Comparison of ENCODE assay signal across 16 cellular contexts in genomic region chr5:9437741-9438240, GRCh38.
DNase-seq lines count a peak whose midpoint lies in the region; ATAC-seq and TF ChIP-seq lines count a peak whose summit lies in the region.
"Had no signal": no experiment of that assay in that cellular context is flagged by ENCODE, and none has a peak within 500 bp of the region (broad histone marks: within the 10 kb centered on the region; RNA-seq: fewer than 3 reads in every experiment).

No MANE protein-coding gene starts in this region.

- H3F3A ChIP-seq in GM23248 (ENCODE audit: insufficient read depth) (peaks cover 37% of the 10 kb centered on the region), SK-N-SH (replicated peaks; ENCODE audit: insufficient read depth) (peaks cover 20% of the 10 kb centered on the region)

- H3K36me3 ChIP-seq in GM23248 (ENCODE audit: low read depth) = no peaks in the 10 kb centered on the region
- no peaks in the 10 kb centered on the region for H3K36me3 ChIP-seq in SK-N-SH (replicated peaks in 1 of 2; ENCODE audit: control insufficient read depth in 1 of 2, insufficient read depth in 2 of 2, low read length in 1 of 2)
- H3K36me3 ChIP-seq: right lobe of liver, tibial artery had no signal

- TF ChIP-seq EP300 in SK-N-SH (IDR thresholded peaks at IDR 0.05; ENCODE audit: borderline replicate concordance in 1 of 2, low read depth in 1 of 2, low read length in 1 of 2) = peak in 1 of 2 experiments; percentile 40; a peak in 1 of 4 replicates

- H3K27ac ChIP-seq in GM23248 = peak overlapping the region; percentile 66
- H3K27ac ChIP-seq in SK-N-SH (ENCODE audit: low read depth in 2 of 2, low read length in 1 of 2) = peak overlapping the region in 1 of 2 experiments; percentile 80; a peak in 2 of 4 replicates
- H3K27ac ChIP-seq: HL-60, right lobe of liver, tibial artery had no signal

- H3K9me3 ChIP-seq in GM23248 (ENCODE audit: low read depth) (no peaks in the 10 kb centered on the region), SK-N-SH (no peaks in the 10 kb centered on the region)
- H3K9me3 ChIP-seq: mucosa of descending colon, right lobe of liver, tibial artery had no signal

- H3K4me3 ChIP-seq in GM23248 = no peak overlapping the region
- no peak overlapping the region for H3K4me3 ChIP-seq in SK-N-SH (ENCODE audit: low read depth in 2 of 2, low read length in 1 of 2)
- no peak overlapping the region for H3K4me3 ChIP-seq in foreskin fibroblast (ENCODE audit: low read depth in 1 of 2, low read length in 2 of 2)
- H3K4me3 ChIP-seq: mucosa of descending colon, right lobe of liver, tibial artery had no signal

- TF ChIP-seq RAD21 in SK-N-SH (IDR thresholded peaks at IDR 0.05; ENCODE audit: low read length) = no peak

- H3K79me2 ChIP-seq in GM23248 (ENCODE audit: insufficient read depth) (no peaks in the 10 kb centered on the region), SK-N-SH (ENCODE audit: insufficient read depth) (no peaks in the 10 kb centered on the region)

- in situ Hi-C loops in GM23248 (cut with MboI) = no loop called here

- POLR2A ChIA-PET in SK-N-SH (lab: Yijun Ruan, JAX) = no interaction called here

- peak overlapping the region; percentile 39 for H3K9ac ChIP-seq in GM23248
- H3K9ac ChIP-seq in SK-N-SH = no peak overlapping the region

- peak overlapping the region; percentile 69 for H2AFZ ChIP-seq in GM23248
- peak overlapping the region; percentile 48; the same call in 1 of the 2 replicates for H2AFZ ChIP-seq in SK-N-SH (ENCODE audit: low read depth)

- 12% methylated on average over 5 of the region's 5 CpGs for WGBS in GM23248 (ENCODE audit: low coverage in 1 of 2, low lambda C conversion rate in 2 of 2, missing lambda C conversion rate in 2 of 2), 2 experiments
- 22% methylated on average over 5 of the region's 5 CpGs for WGBS in SK-N-SH (ENCODE audit: low lambda C conversion rate)

- H3K4me1 ChIP-seq in GM23248 (ENCODE audit: insufficient read depth) = peaks cover 44% of the 10 kb centered on the region
- peaks cover 13 to 21% of the 10 kb centered on the region in 2 experiments for H3K4me1 ChIP-seq in SK-N-SH (ENCODE audit: control insufficient read depth in 1 of 2, insufficient read depth in 2 of 2, low read depth in 1 of 2, low read length in 1 of 2)
- H3K4me1 ChIP-seq: right lobe of liver, tibial artery had no signal

- no peaks in the 10 kb centered on the region for H3K27me3 ChIP-seq in GM23248 (replicated peaks; ENCODE audit: insufficient read depth)
- H3K27me3 ChIP-seq in SK-N-SH (ENCODE audit: insufficient read depth) = no peaks in the 10 kb centered on the region
- H3K27me3 ChIP-seq: right lobe of liver, tibial artery had no signal

- H4K20me1 ChIP-seq in GM23248 (ENCODE audit: insufficient read depth) (no peaks in the 10 kb centered on the region), SK-N-SH (ENCODE audit: insufficient read depth) (no peaks in the 10 kb centered on the region)

- peak; percentile 87 for DNase-seq in GM23248
- no peak for DNase-seq in SK-N-SH
- DNase-seq in foreskin fibroblast = peak; percentile 93 to 94
- peak; percentile 91 for DNase-seq in stromal cell of bone marrow (ENCODE audit: low read depth)
- DNase-seq in GOT3 (lab: John Stamatoyannopoulos, UW) = no peak
- no peak for DNase-seq in superior temporal gyrus (ENCODE audit: extremely low spot score)
- DNase-seq in middle frontal gyrus (ENCODE audit: extremely low spot score, low spot score) = no peak
- DNase-seq: activated T-cell treated with anti-CD3 and anti-CD28 coated beads, Interleukin-2, amount 50 U/mL, for 4 hours; DMS 273 treated with DMSO at 0.1 percent for 48 hours; mucosa of descending colon; NCI-H510A; right lobe of liver; tibial artery had no signal

- CTCF ChIA-PET in SK-N-SH (lab: Yijun Ruan, JAX) = no interaction called here

- H3K9me2 ChIP-seq in GM23248 (ENCODE audit: insufficient read depth) = no peaks in the 10 kb centered on the region
- no peaks in the 10 kb centered on the region for H3K9me2 ChIP-seq in SK-N-SH

- no peak for ATAC-seq in activated CD4-positive, CD25-positive, alpha-beta regulatory T cell treated with anti-CD3 and anti-CD28 coated beads, Interleukin-2, amount 50 U/mL, for 24 hours
- ATAC-seq: activated T-cell treated with anti-CD3 and anti-CD28 coated beads, Interleukin-2, amount 50 U/mL, for 4 hours; mucosa of descending colon; WTC11 had no signal

- no peak for TF ChIP-seq CTCF in SK-N-SH (IDR thresholded peaks at IDR 0.05)
- no peak for TF ChIP-seq CTCF in foreskin fibroblast (IDR thresholded peaks at IDR 0.05; ENCODE audit: low read depth, low read length)

- H3K4me2 ChIP-seq in GM23248 (ENCODE audit: unreplicated experiment) (peak overlapping the region; percentile 12), SK-N-SH (0 out of 2 replicates have a peak overlapping the region, but pooled peaks have one; percentile 7)

TF ChIP-seq in SK-N-SH, 30 proteins besides CTCF, POLR2A, EP300 and RAD21:
- TF ChIP-seq FOXJ3 (CRISPR knock-in tag; IDR thresholded peaks at IDR 0.05) (no peak), PBX3 (IDR thresholded peaks at IDR 0.05) (no peak), SMC3 (IDR thresholded peaks at IDR 0.05; ENCODE audit: low read depth, low read length) (no peak), TAF1 (IDR thresholded peaks at IDR 0.05; ENCODE audit: borderline replicate concordance, low read depth, low read length) (no peak), USF1 (IDR thresholded peaks at IDR 0.05; ENCODE audit: borderline replicate concordance, low read depth) (peak; percentile 29; the same call in 1 of the 2 replicates), CHD2 (IDR thresholded peaks at IDR 0.05; ENCODE audit: low read length, partially characterized antibody) (no peak), GATA2 (CRISPR knock-in tag; IDR thresholded peaks at IDR 0.05) (no peak), TCF12 (IDR thresholded peaks at IDR 0.05) (no peak), MXI1 (IDR thresholded peaks at IDR 0.05; ENCODE audit: low read depth, low read length) (no peak), MAX (IDR thresholded peaks at IDR 0.05; ENCODE audit: low read depth) (peak; percentile 55; the same call in 1 of the 2 replicates), TEAD4 (IDR thresholded peaks at IDR 0.05; ENCODE audit: borderline replicate concordance, insufficient read depth) (no peak), ELF1 (IDR thresholded peaks at IDR 0.05) (no peak)

Comparison
In these comparisons a context has a peak if more than half of its experiments do, and no peak if none do; other contexts are left out.
1. DNase-seq: peak in GM23248 (single experiment), foreskin fibroblast (2 of 2) and stromal cell of bone marrow (single experiment); none in SK-N-SH (single experiment), GOT3 (single experiment), superior temporal gyrus (single experiment) and middle frontal gyrus (single experiment).